In the genomic region with DNA sequence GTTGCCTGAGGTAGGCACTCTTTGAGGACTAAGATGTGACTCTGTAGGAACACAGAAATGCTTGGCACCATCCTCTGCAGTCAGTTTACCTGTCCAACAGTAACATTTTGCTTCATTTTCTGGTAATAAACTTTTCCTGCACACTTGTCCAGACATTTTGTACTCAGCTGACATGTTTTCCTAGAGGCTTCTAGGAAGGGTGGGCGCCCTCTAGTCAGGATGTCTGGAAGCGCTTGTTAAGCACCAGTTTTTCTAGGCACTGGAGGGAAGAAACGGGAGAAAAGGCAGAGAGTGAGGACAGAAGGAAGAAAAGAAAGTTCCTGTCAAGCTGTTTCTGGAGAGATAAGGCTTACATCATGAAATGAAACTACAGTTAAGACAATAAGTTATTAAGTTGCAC, we compare ENCODE assay signal across 16 cellular contexts. TPM values are rescaled to one million over a fixed set of nuclear protein-coding genes. Genes with fewer than 3 reads are reported as not detected.
DNase-seq lines count a peak whose midpoint lies in the region; ATAC-seq and TF ChIP-seq lines count a peak whose summit lies in the region.
"Had no signal": no experiment of that assay in that cellular context is flagged by ENCODE, and none has a peak within 500 bp of the region (broad histone marks: within the 10 kb centered on the region; RNA-seq: fewer than 3 reads in every experiment).

No MANE protein-coding gene starts in this region.

- no peaks in the 10 kb centered on the region for H3K36me3 Mint-ChIP-seq in activated T-helper 17 cell treated with anti-CD3 and anti-CD28 coated beads, Interleukin-2, amount 50 U/mL, for 72 hours (ENCODE audit: low read depth)
- H3K36me3 Mint-ChIP-seq: naive thymus-derived CD8-positive, alpha-beta T cell had no signal

- H3K9me3 Mint-ChIP-seq in activated T-helper 17 cell treated with anti-CD3 and anti-CD28 coated beads, Interleukin-2, amount 50 U/mL, for 72 hours = no peaks in the 10 kb centered on the region
- H3K9me3 Mint-ChIP-seq: activated CD4-positive, alpha-beta T cell treated with anti-CD3 and anti-CD28 coated beads, Interleukin-2, amount 10 ng/mL, durations not matched to agents 24 days and 14 days; stimulated activated naive CD8-positive, alpha-beta T cell treated with anti-CD3 and anti-CD28 coated beads, Interleukin-15, Interleukin-2, amounts not matched to agents 100 ng/mL and 50 ng/mL, for 24 hours had no signal

- DNase-seq in AG09309 (ENCODE audit: low read depth) = no peak
- peak; percentile 3 for DNase-seq in GM23248
- no peak for DNase-seq in RWPE2 (ENCODE audit: low spot score)
- peak; percentile 6 for DNase-seq in fibroblast of pulmonary artery (ENCODE audit: low read depth)
- DNase-seq in activated CD4-positive, alpha-beta T cell treated with anti-CD3 and anti-CD28 coated beads for 1 hour = no peak
- DNase-seq in prostate gland (ENCODE audit: low spot score) = no peak
- DNase-seq in NCI-H1930 (lab: John Stamatoyannopoulos, UW) = no peak
- DNase-seq: activated CD4-positive, alpha-beta T cell treated with anti-CD3 and anti-CD28 coated beads, Interleukin-2, amount 10 ng/mL, durations not matched to agents 24 days and 14 days; amygdala; GDM1; naive thymus-derived CD8-positive, alpha-beta T cell; NCI-H2029; NK-92 treated with Interleukin-12 subunit alpha and Interleukin-12 subunit beta, amount 100 ng/mL, for 24 hours had no signal

- no peak overlapping the region for H2AFZ ChIP-seq in GM23248

- no peak overlapping the region for H3K27ac Mint-ChIP-seq in activated T-helper 17 cell treated with anti-CD3 and anti-CD28 coated beads, Interleukin-2, amount 50 U/mL, for 72 hours
- H3K27ac Mint-ChIP-seq: activated CD4-positive, alpha-beta T cell treated with anti-CD3 and anti-CD28 coated beads, Interleukin-2, amount 10 ng/mL, durations not matched to agents 24 days and 14 days; naive thymus-derived CD8-positive, alpha-beta T cell; stimulated activated naive CD8-positive, alpha-beta T cell treated with anti-CD3 and anti-CD28 coated beads, Interleukin-15, Interleukin-2, amounts not matched to agents 100 ng/mL and 50 ng/mL, for 24 hours had no signal

- no peak overlapping the region for H3K4me3 Mint-ChIP-seq in activated T-helper 17 cell treated with anti-CD3 and anti-CD28 coated beads, Interleukin-2, amount 50 U/mL, for 72 hours
- H3K4me3 Mint-ChIP-seq: activated CD4-positive, alpha-beta T cell treated with anti-CD3 and anti-CD28 coated beads, Interleukin-2, amount 10 ng/mL, durations not matched to agents 24 days and 14 days; naive thymus-derived CD8-positive, alpha-beta T cell; stimulated activated naive CD8-positive, alpha-beta T cell treated with anti-CD3 and anti-CD28 coated beads, Interleukin-15, Interleukin-2, amounts not matched to agents 100 ng/mL and 50 ng/mL, for 24 hours had no signal

- no peaks in the 10 kb centered on the region for H4K20me1 ChIP-seq in GM23248 (ENCODE audit: insufficient read depth)
- H4K20me1 ChIP-seq: BLaER1 treated with 17β-estradiol and CSF1 and Interleukin-3, amounts not matched to agents 10 nM and 100 nM had no signal

- in situ Hi-C loops in GM23248 (cut with MboI) = no loop called here

- H3K27me3 ChIP-seq in GM23248 (replicated peaks; ENCODE audit: insufficient read depth) (no peaks in the 10 kb centered on the region), RWPE2 (ENCODE audit: insufficient read depth, poor library complexity, severe bottlenecking) (no peaks in the 10 kb centered on the region), prostate gland (replicated peaks; ENCODE audit: insufficient read depth) (no peaks in the 10 kb centered on the region)
- H3K27me3 ChIP-seq: BLaER1 treated with 17β-estradiol and CSF1 and Interleukin-3, amounts not matched to agents 10 nM and 100 nM had no signal

- TF ChIP-seq CTCF in AG09309 (IDR thresholded peaks at IDR 0.05; ENCODE audit: control insufficient read depth, insufficient read depth, low read depth, low read length, missing control alignments) (peak; percentile 37), RWPE2 (IDR thresholded peaks at IDR 0.05; ENCODE audit: poor library complexity, severe bottlenecking) (peak; percentile 7), fibroblast of pulmonary artery (IDR thresholded peaks at IDR 0.05; ENCODE audit: low read length, missing control alignments) (peak; percentile 28), prostate gland (IDR thresholded peaks at IDR 0.05) (no peak)

- H3K36me3 ChIP-seq in GM23248 (ENCODE audit: low read depth) (no peaks in the 10 kb centered on the region), RWPE2 (ENCODE audit: low read depth) (no peaks in the 10 kb centered on the region), prostate gland (no peaks in the 10 kb centered on the region)
- H3K36me3 ChIP-seq: BLaER1 treated with 17β-estradiol and CSF1 and Interleukin-3, amounts not matched to agents 10 nM and 100 nM had no signal

- no peaks in the 10 kb centered on the region for H3K9me2 ChIP-seq in GM23248 (ENCODE audit: insufficient read depth)

- TF ChIP-seq POLR2A in prostate gland (IDR thresholded peaks at IDR 0.05) = no peak

- H3K4me2 ChIP-seq in GM23248 (ENCODE audit: unreplicated experiment) = no peak overlapping the region

- WGBS in GM23248 (ENCODE audit: low coverage in 1 of 2, low lambda C conversion rate in 2 of 2, missing lambda C conversion rate in 2 of 2), 2 experiments = 26 to 28% methylated on average over 3 of the region's 3 CpGs
- WGBS in prostate gland = 80% methylated on average over 3 of the region's 3 CpGs

- no peaks in the 10 kb centered on the region for H3K9me3 ChIP-seq in GM23248 (ENCODE audit: low read depth)
- H3K9me3 ChIP-seq in RWPE2 (ENCODE audit: severe bottlenecking) = no peaks in the 10 kb centered on the region
- no peaks in the 10 kb centered on the region for H3K9me3 ChIP-seq in prostate gland

- H3K27ac ChIP-seq in GM23248 (no peak overlapping the region), RWPE2 (ENCODE audit: poor library complexity, severe bottlenecking) (no peak overlapping the region), prostate gland (no peak overlapping the region)
- H3K27ac ChIP-seq: BLaER1 treated with 17β-estradiol and CSF1 and Interleukin-3, amounts not matched to agents 10 nM and 100 nM had no signal

- no peaks in the 10 kb centered on the region for H3K4me1 ChIP-seq in GM23248 (ENCODE audit: insufficient read depth)
- no peaks in the 10 kb centered on the region for H3K4me1 ChIP-seq in RWPE2 (ENCODE audit: insufficient read depth, poor library complexity, severe bottlenecking)
- no peaks in the 10 kb centered on the region for H3K4me1 ChIP-seq in prostate gland (replicated peaks)

- no peak for ATAC-seq in RWPE2 (ENCODE audit: low read depth)
- no peak for ATAC-seq in activated T-helper 17 cell treated with anti-CD3 and anti-CD28 coated beads, Interleukin-2, amount 50 U/mL, for 72 hours (replicated peaks)
- ATAC-seq: naive thymus-derived CD8-positive, alpha-beta T cell had no signal

- H3K4me1 Mint-ChIP-seq in activated T-helper 17 cell treated with anti-CD3 and anti-CD28 coated beads, Interleukin-2, amount 50 U/mL, for 72 hours = no peaks in the 10 kb centered on the region
- H3K4me1 Mint-ChIP-seq: activated CD4-positive, alpha-beta T cell treated with anti-CD3 and anti-CD28 coated beads, Interleukin-2, amount 10 ng/mL, durations not matched to agents 24 days and 14 days had no signal

- H3K79me2 ChIP-seq in GM23248 (ENCODE audit: insufficient read depth) = no peaks in the 10 kb centered on the region

- intact Hi-C loops in prostate gland (cut with DNase I) = no loop called here

- no peaks in the 10 kb centered on the region for H3F3A ChIP-seq in GM23248 (ENCODE audit: insufficient read depth)

- H3K4me3 ChIP-seq in AG09309 (ENCODE audit: control insufficient read depth, low read depth, low read length) = no peak overlapping the region
- no peak overlapping the region for H3K4me3 ChIP-seq in GM23248
- no peak overlapping the region for H3K4me3 ChIP-seq in RWPE2 (ENCODE audit: severe bottlenecking)
- no peak overlapping the region for H3K4me3 ChIP-seq in fibroblast of pulmonary artery (replicated peaks; ENCODE audit: low read depth, low read length)
- no peak overlapping the region for H3K4me3 ChIP-seq in prostate gland
- H3K4me3 ChIP-seq: BLaER1 treated with 17β-estradiol and CSF1 and Interleukin-3, amounts not matched to agents 10 nM and 100 nM had no signal

- H3K9ac ChIP-seq in GM23248 = no peak overlapping the region
- H3K9ac ChIP-seq: BLaER1 treated with 17β-estradiol and CSF1 and Interleukin-3, amounts not matched to agents 10 nM and 100 nM had no signal

- peaks cover 13% of the 10 kb centered on the region for H3K27me3 Mint-ChIP-seq in activated T-helper 17 cell treated with anti-CD3 and anti-CD28 coated beads, Interleukin-2, amount 50 U/mL, for 72 hours

RNA-seq across cellular contexts. Expression of gene TNFRSF21, which starts 42.5 kb away (rescaled TPM):
- total RNA-seq in GM23248 (2014; rRNA removed; shearing (Covaris generic)) = 2.9 and 3.9 TPM in 2 replicates
- polyA plus RNA-seq in GM23248 (2016; fragmentation: Nextera tagmentation; extraction: Ambion mirVana) = 8.4 and 8.9 TPM in 2 replicates
- 10 to 100 TPM; 21.8 to 22.5 TPM for total RNA-seq in prostate gland
- total RNA-seq in activated T-helper 17 cell treated with anti-CD3 and anti-CD28 coated beads, Interleukin-2, amount 50 U/mL, for 72 hours = under 1 TPM; 0.41 to 0.74 TPM
- polyA plus RNA-seq: naive thymus-derived CD8-positive, alpha-beta T cell had no signal

Comparison
In these comparisons a context has a peak if more than half of its experiments do, and no peak if none do; other contexts are left out.
1. DNase-seq: peak in GM23248 (single experiment) and fibroblast of pulmonary artery (single experiment); none in AG09309 (single experiment), RWPE2 (single experiment), activated CD4-positive, alpha-beta T cell treated with anti-CD3 and anti-CD28 coated beads for 1 hour (single experiment), prostate gland (single experiment) and NCI-H1930 (0 of 2).
2. CTCF ChIP-seq: peak in AG09309 (single experiment), RWPE2 (single experiment) and fibroblast of pulmonary artery (single experiment); none in prostate gland (0 of 4).